In genomic region chr3:18208856-18209255, GRCh38 we compare ENCODE assay signal across 2 cellular contexts.
A peak's percentile ranks its signal among the peaks of the same experiment; 100 is the strongest.
TF ChIP-seq lines count a peak whose summit lies in the region.

No MANE protein-coding gene starts in this region.

TF ChIP-seq in HepG2, 621 proteins besides CTCF, POLR2A, EP300 and RAD21 (continued from another document):
- TF ChIP-seq MNT (IDR thresholded peaks at IDR 0.05) = peak; percentile 73

TF ChIP-seq in K562, 482 proteins besides CTCF, POLR2A, EP300 and RAD21 (continued from another document and continues in another):
- TF ChIP-seq MNT (conservative IDR thresholded peaks at IDR 0.05) (no peak), KHSRP (IDR thresholded peaks at IDR 0.05) (no peak), CBX1 (IDR thresholded peaks at IDR 0.05; ENCODE audit: low read depth) (no peak), BCOR (IDR thresholded peaks at IDR 0.05) (no peak), TCF7L2 (IDR thresholded peaks at IDR 0.05; ENCODE audit: low read depth, low read length) (no peak), TCF7 (IDR thresholded peaks at IDR 0.05; ENCODE audit: borderline replicate concordance) (no peak), TAF15 (IDR thresholded peaks at IDR 0.05; ENCODE audit: low read depth, low read length) (no peak), BACH1 (tag; IDR thresholded peaks at IDR 0.05) (peak; percentile 75), FUS (optimal IDR thresholded peaks at IDR 0.05; ENCODE audit: low read depth, low read length) (no peak), ZNF780A (CRISPR knock-in tag; IDR thresholded peaks at IDR 0.05) (no peak), USF2 (CRISPR knock-in tag; IDR thresholded peaks at IDR 0.05) (0 out of 2 replicates have a peak, but pooled peaks have one; percentile 2), NFE2 (IDR thresholded peaks at IDR 0.05; ENCODE audit: low read depth) (no peak), GABPA (tag; conservative IDR thresholded peaks at IDR 0.05; ENCODE audit: low read depth) (0 out of 2 replicates have a peak, but pooled peaks have one; percentile 4), BRD9 (IDR thresholded peaks at IDR 0.05; ENCODE audit: low read depth, partially characterized antibody) (no peak), RNF2 (IDR thresholded peaks at IDR 0.05) (no peak), MITF (IDR thresholded peaks at IDR 0.05) (no peak), BRCA1 (IDR thresholded peaks at IDR 0.05) (no peak), BRCA1 (CRISPR knock-in tag; IDR thresholded peaks at IDR 0.05) (no peak), ZNF449 (CRISPR knock-in tag; IDR thresholded peaks at IDR 0.05) (0 out of 2 replicates have a peak, but pooled peaks have one; percentile 36), SNAPC5 (CRISPR knock-in tag; IDR thresholded peaks at IDR 0.05) (no peak), RREB1 (CRISPR knock-in tag; IDR thresholded peaks at IDR 0.05) (0 out of 2 replicates have a peak, but pooled peaks have one; percentile 50), ZNF224 (CRISPR knock-in tag; IDR thresholded peaks at IDR 0.05) (no peak), PYGO2 (tag; IDR thresholded peaks at IDR 0.05) (no peak), TGIF2 (CRISPR knock-in tag; IDR thresholded peaks at IDR 0.05) (no peak), ZNF253 (CRISPR knock-in tag; conservative IDR thresholded peaks at IDR 0.05) (no peak), CREM (IDR thresholded peaks at IDR 0.05; ENCODE audit: low read depth) (no peak), SRF (CRISPR knock-in tag; IDR thresholded peaks at IDR 0.05) (no peak), ZNF318 (IDR thresholded peaks at IDR 0.05; ENCODE audit: borderline replicate concordance in 1 of 2, low read depth in 1 of 2) (no peak), ZNF512 (tag; IDR thresholded peaks at IDR 0.05) (no peak), SFPQ (IDR thresholded peaks at IDR 0.05; ENCODE audit: low read depth, low read length) (no peak), PHB (CRISPR knock-in tag; IDR thresholded peaks at IDR 0.05) (no peak), ZNF143 (CRISPR knock-in tag; IDR thresholded peaks at IDR 0.05) (no peak), KDM5B (IDR thresholded peaks at IDR 0.05; ENCODE audit: insufficient replicate concordance, low read depth, low read length) (no peak), ZZZ3 (IDR thresholded peaks at IDR 0.05) (no peak)
